In genomic region chr2:172000696-172001361, GRCh38 we compare ENCODE assay signal across 9 cellular contexts. TPM values are rescaled to one million over a fixed set of nuclear protein-coding genes. Genes with fewer than 3 reads are reported as not detected.
A peak's percentile ranks its signal among the peaks of the same experiment; 100 is the strongest.
DNase-seq lines count a peak whose midpoint lies in the region; ATAC-seq and TF ChIP-seq lines count a peak whose summit lies in the region.
"Had no signal": no experiment of that assay in that cellular context is flagged by ENCODE, and none has a peak within 500 bp of the region (broad histone marks: within the 10 kb centered on the region; RNA-seq: fewer than 3 reads in every experiment).

No MANE protein-coding gene starts in this region.

- 84 to 85% methylated on average over 13 of the region's 13 CpGs for WGBS in heart right ventricle, 2 donors

- POLR2A ChIA-PET in activated CD8-positive, alpha-beta T cell treated with anti-CD3 and anti-CD28 coated beads for 36 hours (lab: Charles Lee), result interaction anchor here (0.8 to 1.6 kb wide), 3 partner anchors 15 to 107 kb away, joined by 3 to 5 read pairs (median 3); partner anchors contain the start of genes HAT1 and SLC25A12

- H3K27ac Mint-ChIP-seq in activated CD8-positive, alpha-beta T cell treated with anti-CD3 and anti-CD28 coated beads for 36 hours, result peak overlapping the region; percentile 92
- peak overlapping the region in 4 of 6 donors; percentile 49 to 77 (median 68) for H3K27ac Mint-ChIP-seq in immature natural killer cell
- H3K27ac Mint-ChIP-seq in type B pancreatic cell, result no peak overlapping the region

- peaks cover 5% of the 10 kb centered on the region for H3K36me3 Mint-ChIP-seq in activated CD8-positive, alpha-beta T cell treated with anti-CD3 and anti-CD28 coated beads for 36 hours (ENCODE audit: low read depth)
- H3K36me3 Mint-ChIP-seq in immature natural killer cell, result no peaks in the 10 kb centered on the region
- H3K36me3 Mint-ChIP-seq in type B pancreatic cell, result no peaks in the 10 kb centered on the region

- DNase-seq in cardiac muscle cell (ENCODE audit: low read depth in 1 of 2, low spot score in 1 of 2), result no peak
- no peak for DNase-seq in heart right ventricle
- DNase-seq in activated CD8-positive, alpha-beta T cell treated with anti-CD3 and anti-CD28 coated beads for 36 hours, result no peak
- no peak for DNase-seq in immature natural killer cell
- DNase-seq in type B pancreatic cell (ENCODE audit: extremely low spot score, unreplicated experiment), result no peak
- DNase-seq in NCI-H187 treated with DMSO at 0.1 percent for 48 hours (lab: John Stamatoyannopoulos, UW), result no peak
- DNase-seq: Right ventricle myocardium superior had no signal

- no peak for ATAC-seq in heart right ventricle
- ATAC-seq in activated CD8-positive, alpha-beta T cell treated with anti-CD3 and anti-CD28 coated beads for 36 hours, result no peak
- no peak for ATAC-seq in HG03097 (IDR thresholded peaks at IDR 0.05; ENCODE audit: low FRiP score, unreplicated experiment)
- ATAC-seq in HG03460 (IDR thresholded peaks at IDR 0.05; ENCODE audit: unreplicated experiment), result no peak

- H3K4me3 Mint-ChIP-seq in activated CD8-positive, alpha-beta T cell treated with anti-CD3 and anti-CD28 coated beads for 36 hours, result peak overlapping the region; percentile 78
- peak overlapping the region; percentile 88 to 96 (median 92) for H3K4me3 Mint-ChIP-seq in immature natural killer cell
- H3K4me3 Mint-ChIP-seq in type B pancreatic cell, result peak overlapping the region; percentile 96

- intact Hi-C loops in heart right ventricle (cut with DNase I), result no loop called here
- intact Hi-C loops in activated CD8-positive, alpha-beta T cell treated with anti-CD3 and anti-CD28 coated beads for 36 hours (cut with micrococcal nuclease), result no loop called here

- H3K27me3 ChIP-seq in cardiac muscle cell, result peaks cover 34% of the 10 kb centered on the region
- H3K27me3 ChIP-seq in heart right ventricle, result peaks cover 0 to 3% (median 0%) of the 10 kb centered on the region in 7 donors

- H3K9me3 ChIP-seq in cardiac muscle cell (ENCODE audit: low read depth), result no peaks in the 10 kb centered on the region
- H3K9me3 ChIP-seq in heart right ventricle, result no peaks in the 10 kb centered on the region

- H3K27ac ChIP-seq in cardiac muscle cell, result no peak overlapping the region
- no peak overlapping the region for H3K27ac ChIP-seq in heart right ventricle

- H3K36me3 ChIP-seq in cardiac muscle cell, result no peaks in the 10 kb centered on the region
- no peaks in the 10 kb centered on the region for H3K36me3 ChIP-seq in heart right ventricle

- peaks cover 1% of the 10 kb centered on the region for H3K27me3 Mint-ChIP-seq in activated CD8-positive, alpha-beta T cell treated with anti-CD3 and anti-CD28 coated beads for 36 hours
- peaks cover 2 to 10% (median 5%) of the 10 kb centered on the region in 3 donors for H3K27me3 Mint-ChIP-seq in immature natural killer cell (ENCODE audit: low read depth in 3 of 3)
- H3K27me3 Mint-ChIP-seq in type B pancreatic cell, result peaks cover 22% of the 10 kb centered on the region

- no peaks in the 10 kb centered on the region for H3K9me3 Mint-ChIP-seq in activated CD8-positive, alpha-beta T cell treated with anti-CD3 and anti-CD28 coated beads for 36 hours
- no peaks in the 10 kb centered on the region for H3K9me3 Mint-ChIP-seq in immature natural killer cell
- no peaks in the 10 kb centered on the region for H3K9me3 Mint-ChIP-seq in type B pancreatic cell

- CTCF ChIA-PET in activated CD8-positive, alpha-beta T cell treated with anti-CD3 and anti-CD28 coated beads for 36 hours (lab: Charles Lee), result interaction anchor here (0.7 to 1.0 kb wide), 3 partner anchors 37 to 427 kb away, joined by 3 read pairs; no protein-coding TSS in a partner anchor

- peaks cover 22% of the 10 kb centered on the region for H3K4me1 Mint-ChIP-seq in activated CD8-positive, alpha-beta T cell treated with anti-CD3 and anti-CD28 coated beads for 36 hours (ENCODE audit: low read depth)
- H3K4me1 Mint-ChIP-seq in immature natural killer cell (peaks cover 12 to 18% of the 10 kb centered on the region in 2 donors), type B pancreatic cell (ENCODE audit: unreplicated experiment) (peaks cover 19% of the 10 kb centered on the region)

- H3K4me1 ChIP-seq in cardiac muscle cell (ENCODE audit: low read depth) (no peaks in the 10 kb centered on the region), heart right ventricle (peaks cover 0 to 15% (median 9%) of the 10 kb centered on the region in 9 donors)

- TF ChIP-seq CTCF in cardiac muscle cell (IDR thresholded peaks at IDR 0.05; ENCODE audit: low read depth, low read length) (no peak), heart right ventricle (IDR thresholded peaks at IDR 0.05) (no peak), type B pancreatic cell (conservative IDR thresholded peaks at IDR 0.05) (no peak)
- TF ChIP-seq CTCF in activated CD8-positive, alpha-beta T cell treated with anti-CD3 and anti-CD28 coated beads for 36 hours (IDR thresholded peaks at IDR 0.05), result no peak

- H3K4me3 ChIP-seq in cardiac muscle cell (peak overlapping the region; percentile 51), heart right ventricle (peak overlapping the region in 5 of 10 donors; percentile 64 to 88 (median 73))

RNA-seq across cellular contexts. Expression of gene METAP1D, which starts 1.1 kb away (rescaled TPM):
- total RNA-seq in cardiac muscle cell (3.0 and 4.0 TPM in 2 replicates), heart right ventricle (1 to 10 TPM; 3.7 to 8.3 (median 6.1) TPM), type B pancreatic cell (ENCODE audit: low replicate concordance) (2.2 and 10.4 TPM in 2 replicates)
- polyA plus RNA-seq in cardiac muscle cell (7.3 and 12.0 TPM in 2 replicates), heart right ventricle (1 to 10 TPM; 3.4 to 7.8 TPM), immature natural killer cell (1 to 10 TPM in 1 of 3 donors, under 1 TPM in 1, not detected in 1; 0.46 to 2.2 TPM)
- total RNA-seq in activated CD8-positive, alpha-beta T cell treated with anti-CD3 and anti-CD28 coated beads for 36 hours, result 1 to 10 TPM; 5.4 to 8.8 TPM
